31 cellular contexts compared by ENCODE assay signal in the genomic region with DNA sequence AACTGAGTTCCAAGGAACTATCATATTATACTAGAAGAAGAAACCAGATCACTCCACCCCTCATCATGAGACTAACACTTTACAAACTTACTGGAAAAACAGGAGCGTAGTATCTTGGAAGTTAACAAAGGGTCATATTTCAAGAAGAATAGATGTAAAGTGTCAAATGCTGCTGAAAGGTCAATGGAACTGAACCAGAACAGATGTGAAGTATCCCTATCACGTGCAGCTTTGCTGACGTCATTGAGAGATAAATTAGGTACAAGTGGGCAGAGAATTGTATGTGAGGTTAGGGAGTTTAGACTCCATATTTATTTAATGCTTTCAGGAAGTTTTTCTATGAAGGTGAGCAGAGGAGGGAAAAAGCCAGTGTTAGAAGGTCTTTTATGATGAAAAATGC.
"Had no signal": no experiment of that assay in that cellular context is flagged by ENCODE, and none has a peak within 500 bp of the region (broad histone marks: within the 10 kb centered on the region; RNA-seq: fewer than 3 reads in every experiment).

No MANE protein-coding gene starts in this region.

- H3K36me3 Mint-ChIP-seq: activated naive CD4-positive, alpha-beta T cell treated with anti-CD3 and anti-CD28 coated beads, Interleukin-2, amount 50 U/mL, for 24 hours; activated naive CD8-positive, alpha-beta T cell treated with anti-CD3 and anti-CD28 coated beads for 36 hours had no signal

- H3K4me3 ChIP-seq: adrenal gland, body of pancreas, colonic mucosa, esophagus squamous epithelium, gastrocnemius medialis, heart left ventricle had no signal

- H3K9me3 Mint-ChIP-seq: activated T-helper 17 cell treated with anti-CD3 and anti-CD28 coated beads, Interleukin-2, amount 50 U/mL, for 72 hours had no signal

- H3K4me3 Mint-ChIP-seq: activated B cell treated with CpG ODN at 0.5 μM for 24 hours; activated CD8-positive, alpha-beta T cell treated with anti-CD3 and anti-CD28 coated beads for 36 hours; activated naive CD4-positive, alpha-beta T cell treated with anti-CD3 and anti-CD28 coated beads for 36 hours; activated naive CD4-positive, alpha-beta T cell treated with anti-CD3 and anti-CD28 coated beads, Interleukin-2, amount 50 U/mL, for 24 hours; activated naive CD8-positive, alpha-beta T cell treated with anti-CD3 and anti-CD28 coated beads for 36 hours; activated naive CD8-positive, alpha-beta T cell treated with anti-CD3 and anti-CD28 coated beads, Interleukin-2, amount 50 U/mL, for 24 hours; activated T-cell treated with anti-CD3 and anti-CD28 coated beads, Interleukin-2, amount 50 U/mL, for 4 hours; activated T-helper 17 cell treated with anti-CD3 and anti-CD28 coated beads, Interleukin-2, amount 50 U/mL, for 72 hours; T-helper 17 cell; T-helper 2 cell treated with Interferon-gamma antibody and Interleukin-4, amounts not matched to agents 5 μg/mL and 100 μg/mL, for 36 hours had no signal

- DNase-seq: activated B cell treated with CpG ODN at 0.5 μM for 24 hours; activated CD4-positive, alpha-beta T cell treated with anti-CD3 and anti-CD28 coated beads for 48 hours; activated CD4-positive, alpha-beta T cell treated with anti-CD3 and anti-CD28 coated beads, Interleukin-2, amount 50 U/mL, for 1 hour; activated CD4-positive, alpha-beta T cell treated with anti-CD3 and anti-CD28 coated beads, Interleukin-2, amount 50 U/mL, for 48 hours; activated CD8-positive, alpha-beta memory T cell treated with anti-CD3 and anti-CD28 coated beads for 24 hours; activated CD8-positive, alpha-beta T cell treated with anti-CD3 and anti-CD28 coated beads for 36 hours; activated effector memory CD4-positive, alpha-beta T cell treated with Interleukin-2 at 50 U/mL for 16 hours; activated naive CD4-positive, alpha-beta T cell treated with anti-CD3 and anti-CD28 coated beads for 36 hours; activated naive CD8-positive, alpha-beta T cell treated with anti-CD3 and anti-CD28 coated beads for 36 hours; activated naive CD8-positive, alpha-beta T cell treated with anti-CD3 and anti-CD28 coated beads, Interleukin-2, amount 50 U/mL, for 24 hours; activated T-cell treated with anti-CD3 and anti-CD28 coated beads, Interleukin-2, amount 50 U/mL, for 4 hours; adrenal gland; amygdala; aorta; body of pancreas; caudate nucleus; colonic mucosa; effector CD8-positive, alpha-beta T cell; esophagus squamous epithelium; foreskin keratinocyte; gastrocnemius medialis; glutamatergic neuron; heart left ventricle; T-helper 1 cell; T-helper 17 cell; T1000; WERI-Rb-1 had no signal

- ATAC-seq: activated CD4-positive, CD25-positive, alpha-beta regulatory T cell treated with anti-CD3 and anti-CD28 coated beads, Interleukin-2, amount 50 U/mL, for 24 hours; activated CD8-positive, alpha-beta T cell treated with anti-CD3 and anti-CD28 coated beads for 36 hours; activated naive CD8-positive, alpha-beta T cell treated with anti-CD3 and anti-CD28 coated beads, Interleukin-2, amount 50 U/mL, for 24 hours; activated T-cell treated with anti-CD3 and anti-CD28 coated beads, Interleukin-2, amount 50 U/mL, for 4 hours; activated T-helper 17 cell treated with anti-CD3 and anti-CD28 coated beads, Interleukin-2, amount 50 U/mL, for 72 hours; body of pancreas; foreskin keratinocyte; gastrocnemius medialis; heart left ventricle; T-helper 17 cell had no signal

- H3K27me3 Mint-ChIP-seq: activated B cell treated with CpG ODN at 0.5 μM for 24 hours; activated CD8-positive, alpha-beta T cell treated with anti-CD3 and anti-CD28 coated beads for 36 hours; activated naive CD4-positive, alpha-beta T cell treated with anti-CD3 and anti-CD28 coated beads, Interleukin-2, amount 50 U/mL, for 24 hours; activated naive CD8-positive, alpha-beta T cell treated with anti-CD3 and anti-CD28 coated beads for 36 hours; activated naive CD8-positive, alpha-beta T cell treated with anti-CD3 and anti-CD28 coated beads, Interleukin-2, amount 50 U/mL, for 24 hours; activated T-helper 17 cell treated with anti-CD3 and anti-CD28 coated beads, Interleukin-2, amount 50 U/mL, for 72 hours; T-helper 17 cell had no signal

- H3K27ac Mint-ChIP-seq: activated B cell treated with CpG ODN at 0.5 μM for 24 hours; activated CD8-positive, alpha-beta T cell treated with anti-CD3 and anti-CD28 coated beads for 36 hours; activated naive CD4-positive, alpha-beta T cell treated with anti-CD3 and anti-CD28 coated beads for 36 hours; activated naive CD4-positive, alpha-beta T cell treated with anti-CD3 and anti-CD28 coated beads, Interleukin-2, amount 50 U/mL, for 24 hours; activated naive CD8-positive, alpha-beta T cell treated with anti-CD3 and anti-CD28 coated beads for 36 hours; activated naive CD8-positive, alpha-beta T cell treated with anti-CD3 and anti-CD28 coated beads, Interleukin-2, amount 50 U/mL, for 24 hours; activated T-helper 17 cell treated with anti-CD3 and anti-CD28 coated beads, Interleukin-2, amount 50 U/mL, for 72 hours; T-helper 17 cell; T-helper 2 cell treated with Interferon-gamma antibody and Interleukin-4, amounts not matched to agents 5 μg/mL and 100 μg/mL, for 36 hours had no signal

- H3K4me1 Mint-ChIP-seq: activated B cell treated with CpG ODN at 0.5 μM for 24 hours; activated naive CD4-positive, alpha-beta T cell treated with anti-CD3 and anti-CD28 coated beads, Interleukin-2, amount 50 U/mL, for 24 hours; activated naive CD8-positive, alpha-beta T cell treated with anti-CD3 and anti-CD28 coated beads for 36 hours; activated naive CD8-positive, alpha-beta T cell treated with anti-CD3 and anti-CD28 coated beads, Interleukin-2, amount 50 U/mL, for 24 hours; activated T-helper 17 cell treated with anti-CD3 and anti-CD28 coated beads, Interleukin-2, amount 50 U/mL, for 72 hours; T-helper 17 cell had no signal
